In genomic region chr2:158953926-158954763, GRCh38 we compare ENCODE assay signal across 8 cellular contexts. TPM values are rescaled to one million over a fixed set of nuclear protein-coding genes. Genes with fewer than 3 reads are reported as not detected.
DNase-seq lines count a peak whose midpoint lies in the region; ATAC-seq and TF ChIP-seq lines count a peak whose summit lies in the region.

No MANE protein-coding gene starts in this region.

- DNase-seq in ELR (ENCODE audit: low read depth), result peak; percentile 76
- peak; percentile 74 for DNase-seq in NCI-H748 treated with DMSO at 0.1 percent for 48 hours (lab: John Stamatoyannopoulos, UW)
- DNase-seq in amniotic epithelial cell (ENCODE audit: low read depth), result peak; percentile 87
- peak; percentile 91 for DNase-seq in kidney epithelial cell (ENCODE audit: low read depth)
- DNase-seq in stimulated activated CD4-positive, alpha-beta T cell treated with anti-CD3 and anti-CD28 coated beads, TNF-alpha, amount 100 ng/mL, for 24 hours (ENCODE audit: low read depth in 3 of 3), result peak in 2 of 3 experiments; percentile 5 to 58
- no peak for DNase-seq in NK-92 treated with Interleukin-12 subunit alpha and Interleukin-12 subunit beta, amount 100 ng/mL, for 24 hours (lab: John Stamatoyannopoulos, UW)
- no peak for DNase-seq in effector CD8-positive, alpha-beta T cell (lab: John Stamatoyannopoulos, UW)

- ATAC-seq in HG03196 (IDR thresholded peaks at IDR 0.05; ENCODE audit: unreplicated experiment), result peak; percentile 82

- no peaks in the 10 kb centered on the region for H3K27me3 ChIP-seq in kidney epithelial cell (ENCODE audit: control insufficient read depth, insufficient read depth, low read length)

- H3K4me3 ChIP-seq in kidney epithelial cell (ENCODE audit: low read depth, low read length), result no peak overlapping the region

- no peaks in the 10 kb centered on the region for H3K36me3 ChIP-seq in kidney epithelial cell (ENCODE audit: control insufficient read depth, insufficient read depth, low read length)

- TF ChIP-seq CTCF in kidney epithelial cell (IDR thresholded peaks at IDR 0.05; ENCODE audit: insufficient read depth, low read length, poor library complexity, severe bottlenecking), result no peak

RNA-seq across cellular contexts. Expression of gene TANC1, which starts 14.3 kb away (rescaled TPM):
- total RNA-seq in kidney epithelial cell, result 18.5 and 21.3 TPM in 2 replicates

Comparison
In these comparisons a context has a peak if more than half of its experiments do, and no peak if none do; other contexts are left out.
1. DNase-seq: peak in ELR (single experiment), NCI-H748 treated with DMSO at 0.1 percent for 48 hours (single experiment), amniotic epithelial cell (single experiment), kidney epithelial cell (single experiment) and stimulated activated CD4-positive, alpha-beta T cell treated with anti-CD3 and anti-CD28 coated beads, TNF-alpha, amount 100 ng/mL, for 24 hours (2 of 3); none in NK-92 treated with Interleukin-12 subunit alpha and Interleukin-12 subunit beta, amount 100 ng/mL, for 24 hours (single experiment) and effector CD8-positive, alpha-beta T cell (single experiment).